8 cellular contexts compared by ENCODE assay signal in the genomic region with DNA sequence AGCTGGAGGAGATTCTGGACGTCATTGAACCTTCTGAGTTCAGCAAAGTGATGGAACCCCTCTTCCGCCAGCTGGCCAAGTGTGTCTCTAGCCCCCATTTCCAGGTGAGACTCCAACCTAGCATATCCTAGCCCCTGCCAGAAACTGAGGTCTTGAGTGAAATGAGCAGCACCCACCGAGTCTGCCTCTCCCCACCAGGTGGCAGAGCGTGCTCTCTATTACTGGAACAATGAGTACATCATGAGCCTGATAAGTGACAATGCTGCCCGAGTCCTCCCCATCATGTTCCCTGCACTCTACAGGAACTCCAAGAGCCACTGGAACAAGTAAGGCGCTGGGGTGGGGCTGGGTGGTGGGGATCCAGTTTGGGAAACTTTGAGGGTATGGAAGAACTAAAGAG. TPM values are rescaled to one million over a fixed set of nuclear protein-coding genes. Genes with fewer than 3 reads are reported as not detected.
DNase-seq lines count a peak whose midpoint lies in the region; ATAC-seq, FAIRE-seq and TF ChIP-seq lines count a peak whose summit lies in the region.

No MANE protein-coding gene starts in this region.

- TF ChIP-seq POLR2A in heart left ventricle (IDR thresholded peaks at IDR 0.05) (no peak), HepG2 (IDR thresholded peaks at IDR 0.05; ENCODE audit: insufficient read depth in 1 of 2, low read depth in 2 of 2, low read length in 2 of 2) (no peak)

- CTCF ChIA-PET in HepG2 (lab: Yijun Ruan, JAX; ENCODE audit: low intra/inter-chr PET ratio, low total read pairs), result interaction anchor here (1.0 to 1.6 kb wide), 2 partner anchors 121 to 135 kb away, joined by 4 to 6 read pairs; no protein-coding TSS in a partner anchor

- ATAC-seq in heart left ventricle (peak; percentile 12 to 25 (median 15)), HepG2 (peak; percentile 12; the same call in 2 of the 3 replicates), HG03432 (IDR thresholded peaks at IDR 0.05; ENCODE audit: unreplicated experiment) (no peak), GM18868 (IDR thresholded peaks at IDR 0.05; ENCODE audit: unreplicated experiment) (no peak), GM21786 (IDR thresholded peaks at IDR 0.05; ENCODE audit: unreplicated experiment) (no peak)
- no peak for ATAC-seq in activated naive CD8-positive, alpha-beta T cell treated with anti-CD3 and anti-CD28 coated beads, Interleukin-2, amount 50 U/mL, for 24 hours

- H3K4me1 Mint-ChIP-seq in activated naive CD8-positive, alpha-beta T cell treated with anti-CD3 and anti-CD28 coated beads, Interleukin-2, amount 50 U/mL, for 24 hours, result peaks cover 24% of the 10 kb centered on the region

- H3K27ac ChIP-seq in heart left ventricle (peak overlapping the region in 3 of 12 donors; percentile 20 to 66 (median 42)), right atrium auricular region (peak overlapping the region in 1 of 2 donors; percentile 50), HepG2 (ENCODE audit: extremely low read length, insufficient read depth, low read length) (no peak overlapping the region)

- no peaks in the 10 kb centered on the region for H3K9me3 ChIP-seq in heart left ventricle
- H3K9me3 ChIP-seq in right atrium auricular region, result no peaks in the 10 kb centered on the region
- H3K9me3 ChIP-seq in HepG2 (ENCODE audit: low read length), result no peaks in the 10 kb centered on the region

- POLR2A ChIA-PET in HepG2 (lab: Yijun Ruan, JAX), result interaction anchor here (0.8 to 4.9 kb wide), 2 partner anchors 25 to 40 kb away, joined by 3 to 22 read pairs; a partner anchor contains a TSS

- H3K36me3 Mint-ChIP-seq in activated naive CD8-positive, alpha-beta T cell treated with anti-CD3 and anti-CD28 coated beads, Interleukin-2, amount 50 U/mL, for 24 hours (ENCODE audit: low read depth), result peaks cover 33% of the 10 kb centered on the region

- no peaks in the 10 kb centered on the region for H3K9me3 Mint-ChIP-seq in activated naive CD8-positive, alpha-beta T cell treated with anti-CD3 and anti-CD28 coated beads, Interleukin-2, amount 50 U/mL, for 24 hours

- peak; percentile 13 to 64 (median 45) for TF ChIP-seq CTCF in heart left ventricle (IDR thresholded peaks at IDR 0.05)
- peak in 1 of 2 donors; percentile 63 for TF ChIP-seq CTCF in right atrium auricular region (IDR thresholded peaks at IDR 0.05)
- TF ChIP-seq CTCF in HepG2 (CRISPR knock-in tag; IDR thresholded peaks at IDR 0.05), result peak; percentile 73

- DNase-seq in heart left ventricle, result peak in 3 of 5 donors; percentile 45 to 75 (median 65)
- DNase-seq in right atrium auricular region (ENCODE audit: low spot score), result no peak
- peak; percentile 31 for DNase-seq in NCI-H69 (lab: John Stamatoyannopoulos, UW)
- no peak for DNase-seq in activated naive CD8-positive, alpha-beta T cell treated with anti-CD3 and anti-CD28 coated beads, Interleukin-2, amount 50 U/mL, for 24 hours
- DNase-seq in HepG2 (ENCODE audit: low spot score), result peak; percentile 49

- peak overlapping the region; percentile 35 for H3K27ac Mint-ChIP-seq in activated naive CD8-positive, alpha-beta T cell treated with anti-CD3 and anti-CD28 coated beads, Interleukin-2, amount 50 U/mL, for 24 hours

- H4K20me1 ChIP-seq in HepG2 (ENCODE audit: insufficient read depth, low read length), result no peaks in the 10 kb centered on the region

- peak; percentile 49; the same call in 1 of the 2 replicates for TF ChIP-seq RAD21 in HepG2 (CRISPR knock-in tag; IDR thresholded peaks at IDR 0.05)

- intact Hi-C loops in heart left ventricle (cut with DNase I) (loop anchor here in 8 of 10 donors (1.0 to 5.0 kb wide), 7 partner anchors 108 to 136 kb away; no protein-coding TSS in a partner anchor), HepG2 (cut with micrococcal nuclease; ENCODE audit: unreplicated experiment) (loop anchor here (1.0 kb wide), 2 partner anchors 26 to 134 kb away; no protein-coding TSS in a partner anchor)

- H2AFZ ChIP-seq in HepG2 (ENCODE audit: low read length), result no peak overlapping the region

- no peak overlapping the region for H3K4me3 ChIP-seq in heart left ventricle
- H3K4me3 ChIP-seq in right atrium auricular region, result no peak overlapping the region
- no peak overlapping the region for H3K4me3 ChIP-seq in HepG2 (replicated peaks in 1 of 3; ENCODE audit: insufficient read depth in 1 of 3, low read depth in 2 of 3, low read length in 3 of 3)

- no peak overlapping the region for H3K9ac ChIP-seq in HepG2 (ENCODE audit: insufficient read depth, low read depth, low read length)

- peaks cover 13% of the 10 kb centered on the region for H3K79me2 ChIP-seq in HepG2 (ENCODE audit: insufficient read depth, low read length)

- H3K4me2 ChIP-seq in HepG2 (ENCODE audit: low read depth, low read length), result no peak overlapping the region

- WGBS in heart left ventricle, 4 donors, result 53 to 54% (median 53%) methylated on average over 6 of the region's 6 CpGs
- WGBS in HepG2 (ENCODE audit: low lambda C conversion rate), result 67% methylated on average over 6 of the region's 6 CpGs

- no peak overlapping the region for H3K4me3 Mint-ChIP-seq in activated naive CD8-positive, alpha-beta T cell treated with anti-CD3 and anti-CD28 coated beads, Interleukin-2, amount 50 U/mL, for 24 hours

- in situ Hi-C loops in HepG2 (cut with HindIII; ENCODE audit: extremely low pct_ligation_motif_present, low pct_unique_long_range_greater_than_20kb), result no loop called here

- H3K36me3 ChIP-seq in heart left ventricle, result peaks cover 0 to 71% (median 66%) of the 10 kb centered on the region in 9 donors
- peaks cover 59% of the 10 kb centered on the region for H3K36me3 ChIP-seq in right atrium auricular region
- peaks cover 29 to 69% of the 10 kb centered on the region in 2 experiments for H3K36me3 ChIP-seq in HepG2 (replicated peaks in 1 of 2; ENCODE audit: control insufficient read depth in 1 of 2, insufficient read depth in 2 of 2, low read length in 2 of 2)

- TF ChIP-seq EP300 in HepG2 (IDR thresholded peaks at IDR 0.05; ENCODE audit: low read depth in 2 of 2, low read length in 2 of 2) (no peak), HepG2 (CRISPR knock-in tag; IDR thresholded peaks at IDR 0.05; ENCODE audit: borderline replicate concordance) (no peak)

- BruUV-seq in HepG2 (replicated peaks; lab: Mats Ljungman, UMichigan), result no TSS peak

- FAIRE-seq in HepG2 (lab: Jason Lieb, UNC), result peak; percentile 85

- H3K27me3 Mint-ChIP-seq in activated naive CD8-positive, alpha-beta T cell treated with anti-CD3 and anti-CD28 coated beads, Interleukin-2, amount 50 U/mL, for 24 hours, result no peaks in the 10 kb centered on the region

- H3K27me3 ChIP-seq in heart left ventricle (no peaks in the 10 kb centered on the region), right atrium auricular region (no peaks in the 10 kb centered on the region), HepG2 (ENCODE audit: control insufficient read depth in 1 of 2, insufficient read depth in 2 of 2, low read length in 2 of 2) (no peaks in the 10 kb centered on the region; a peak in 1 of 5 replicates)

- H3K4me1 ChIP-seq in heart left ventricle, result peaks cover 0 to 19% (median 12%) of the 10 kb centered on the region in 12 donors
- peaks cover 0 to 22% of the 10 kb centered on the region in 2 donors for H3K4me1 ChIP-seq in right atrium auricular region
- peaks cover 14% of the 10 kb centered on the region for H3K4me1 ChIP-seq in HepG2 (ENCODE audit: insufficient read depth, low read length)

RNA-seq across cellular contexts. Expression of a gene that starts 4.6 kb away (rescaled TPM):
- 10 to 100 TPM; 24.5 to 46.2 (median 32.1) TPM for total RNA-seq in heart left ventricle
- polyA plus RNA-seq in heart left ventricle, result 10 to 100 TPM; 49.7 to 56.7 TPM
- total RNA-seq in right atrium auricular region, result 10 to 100 TPM; 29.6 to 50.3 TPM
- total RNA-seq in HepG2 (2016; rRNA removed; fragmentation: Illumina TruSeq; extraction: Trizol), result 86.2 and 110 TPM in 2 replicates
- total RNA-seq in HepG2 (2016; cell fraction: cytosol; rRNA removed; fragmentation: Illumina TruSeq; extraction: Trizol; ENCODE audit: low read depth), result 73.4 and 74.1 TPM in 2 replicates
- 91.8 and 113 TPM in 2 replicates for total RNA-seq in HepG2 (2016; cell fraction: insoluble cytoplasmic fraction; rRNA removed; fragmentation: Illumina TruSeq; extraction: Trizol)
- 73.5 and 81.5 TPM in 2 replicates for total RNA-seq in HepG2 (2016; cell fraction: membrane; rRNA removed; fragmentation: Illumina TruSeq; extraction: Trizol)
- total RNA-seq in HepG2 (2016; cell fraction: nucleus; rRNA removed; fragmentation: Illumina TruSeq; extraction: Trizol), result 28.1 and 30.3 TPM in 2 replicates
- polyA plus RNA-seq in HepG2 (2011; rRNA removed), result 75.6 and 76.6 TPM in 2 replicates
- polyA plus RNA-seq in HepG2 (2011; cell fraction: cytosol; rRNA removed), result 82.4 and 83.4 TPM in 2 replicates
- 22.5 and 25.9 TPM in 2 replicates for polyA plus RNA-seq in HepG2 (2011; cell fraction: nucleus; rRNA removed)
- polyA plus RNA-seq in HepG2 (2012), result 72.3 and 76.5 TPM in 2 replicates
- 90.9 and 98.9 TPM in 2 replicates for polyA plus RNA-seq in HepG2 (2016; cell fraction: cytosol; fragmentation: Illumina TruSeq; extraction: Trizol; ENCODE audit: low read depth)
- 153 and 161 TPM in 2 replicates for polyA plus RNA-seq in HepG2 (2016; cell fraction: insoluble cytoplasmic fraction; fragmentation: Illumina TruSeq; extraction: Trizol; ENCODE audit: low read depth)
- 89.0 and 95.5 TPM in 2 replicates for polyA plus RNA-seq in HepG2 (2016; cell fraction: membrane; fragmentation: Illumina TruSeq; extraction: Trizol; ENCODE audit: low read depth)
- 64.2 and 67.4 TPM in 2 replicates for polyA plus RNA-seq in HepG2 (2016; cell fraction: nucleus; fragmentation: Illumina TruSeq; extraction: Trizol; ENCODE audit: insufficient read depth, low read depth)
- 46.4 and 87.1 TPM in 2 replicates for polyA minus RNA-seq in HepG2 (2011; rRNA and poly(A)+ RNA removed; ENCODE audit: low replicate concordance)
- 19.0 and 23.8 TPM in 2 replicates for polyA minus RNA-seq in HepG2 (2011; cell fraction: cytosol; rRNA and poly(A)+ RNA removed)
- polyA minus RNA-seq in HepG2 (2011; cell fraction: nucleus; rRNA and poly(A)+ RNA removed), result 15.2 and 18.8 TPM in 2 replicates

RNA-seq across cellular contexts. Expression of a gene that starts 4.9 kb away (rescaled TPM):
- total RNA-seq in heart left ventricle (100 to 1,000 TPM in 5 of 9 donors, 10 to 100 TPM in 4; 79.4 to 180 (median 102) TPM), right atrium auricular region (100 to 1,000 TPM; 122 to 153 TPM), HepG2 (2016; rRNA removed; fragmentation: Illumina TruSeq; extraction: Trizol) (91.5 and 92.5 TPM in 2 replicates)
- polyA plus RNA-seq in heart left ventricle (100 to 1,000 TPM; 112 to 147 TPM), HepG2 (2011; rRNA removed) (78.3 and 98.4 TPM in 2 replicates)
- 92.6 and 104 TPM in 2 replicates for total RNA-seq in HepG2 (2016; cell fraction: cytosol; rRNA removed; fragmentation: Illumina TruSeq; extraction: Trizol; ENCODE audit: low read depth)
- 81.4 and 95.9 TPM in 2 replicates for total RNA-seq in HepG2 (2016; cell fraction: insoluble cytoplasmic fraction; rRNA removed; fragmentation: Illumina TruSeq; extraction: Trizol)
- 165 and 174 TPM in 2 replicates for total RNA-seq in HepG2 (2016; cell fraction: membrane; rRNA removed; fragmentation: Illumina TruSeq; extraction: Trizol)
- total RNA-seq in HepG2 (2016; cell fraction: nucleus; rRNA removed; fragmentation: Illumina TruSeq; extraction: Trizol), result 33.2 and 38.7 TPM in 2 replicates
- polyA plus RNA-seq in HepG2 (2011; cell fraction: cytosol; rRNA removed), result 97.5 and 104 TPM in 2 replicates
- 95.1 and 97.9 TPM in 2 replicates for polyA plus RNA-seq in HepG2 (2011; cell fraction: nucleus; rRNA removed)
- polyA plus RNA-seq in HepG2 (2012), result 81.6 and 83.1 TPM in 2 replicates
- polyA plus RNA-seq in HepG2 (2016; cell fraction: cytosol; fragmentation: Illumina TruSeq; extraction: Trizol; ENCODE audit: low read depth), result 89.0 and 108 TPM in 2 replicates
- polyA plus RNA-seq in HepG2 (2016; cell fraction: insoluble cytoplasmic fraction; fragmentation: Illumina TruSeq; extraction: Trizol; ENCODE audit: low read depth), result 74.1 and 85.8 TPM in 2 replicates
- 126 and 140 TPM in 2 replicates for polyA plus RNA-seq in HepG2 (2016; cell fraction: membrane; fragmentation: Illumina TruSeq; extraction: Trizol; ENCODE audit: low read depth)
- polyA plus RNA-seq in HepG2 (2016; cell fraction: nucleus; fragmentation: Illumina TruSeq; extraction: Trizol; ENCODE audit: insufficient read depth, low read depth), result 57.9 and 59.0 TPM in 2 replicates
- 126 and 143 TPM in 2 replicates for polyA minus RNA-seq in HepG2 (2011; rRNA and poly(A)+ RNA removed; ENCODE audit: low replicate concordance)
- polyA minus RNA-seq in HepG2 (2011; cell fraction: cytosol; rRNA and poly(A)+ RNA removed), result 36.5 and 39.9 TPM in 2 replicates
- 18.9 and 19.6 TPM in 2 replicates for polyA minus RNA-seq in HepG2 (2011; cell fraction: nucleus; rRNA and poly(A)+ RNA removed)

RNA-seq across cellular contexts. Expression of a gene that starts 12.3 kb away (rescaled TPM):
- total RNA-seq in heart left ventricle (10 to 100 TPM; 22.7 to 36.5 (median 32.3) TPM), right atrium auricular region (10 to 100 TPM; 29.0 to 40.6 TPM), HepG2 (2016; rRNA removed; fragmentation: Illumina TruSeq; extraction: Trizol) (144 and 184 TPM in 2 replicates)
- polyA plus RNA-seq in heart left ventricle (10 to 100 TPM; 18.7 to 53.4 TPM), HepG2 (2011; rRNA removed) (29.5 and 31.1 TPM in 2 replicates)
- total RNA-seq in HepG2 (2016; cell fraction: cytosol; rRNA removed; fragmentation: Illumina TruSeq; extraction: Trizol; ENCODE audit: low read depth), result 41.5 and 43.9 TPM in 2 replicates
- 139 and 185 TPM in 2 replicates for total RNA-seq in HepG2 (2016; cell fraction: insoluble cytoplasmic fraction; rRNA removed; fragmentation: Illumina TruSeq; extraction: Trizol)
- 82.9 and 85.4 TPM in 2 replicates for total RNA-seq in HepG2 (2016; cell fraction: membrane; rRNA removed; fragmentation: Illumina TruSeq; extraction: Trizol)
- 49.7 and 52.1 TPM in 2 replicates for total RNA-seq in HepG2 (2016; cell fraction: nucleus; rRNA removed; fragmentation: Illumina TruSeq; extraction: Trizol)
- 28.3 and 36.3 TPM in 2 replicates for polyA plus RNA-seq in HepG2 (2011; cell fraction: cytosol; rRNA removed)
- polyA plus RNA-seq in HepG2 (2011; cell fraction: nucleus; rRNA removed), result 8.2 and 11.1 TPM in 2 replicates
- polyA plus RNA-seq in HepG2 (2012), result 35.6 and 36.9 TPM in 2 replicates
- polyA plus RNA-seq in HepG2 (2016; cell fraction: cytosol; fragmentation: Illumina TruSeq; extraction: Trizol; ENCODE audit: low read depth), result 26.9 and 28.8 TPM in 2 replicates
- 145 and 156 TPM in 2 replicates for polyA plus RNA-seq in HepG2 (2016; cell fraction: insoluble cytoplasmic fraction; fragmentation: Illumina TruSeq; extraction: Trizol; ENCODE audit: low read depth)
- polyA plus RNA-seq in HepG2 (2016; cell fraction: membrane; fragmentation: Illumina TruSeq; extraction: Trizol; ENCODE audit: low read depth), result 45.9 and 51.4 TPM in 2 replicates
- 64.0 and 64.6 TPM in 2 replicates for polyA plus RNA-seq in HepG2 (2016; cell fraction: nucleus; fragmentation: Illumina TruSeq; extraction: Trizol; ENCODE audit: insufficient read depth, low read depth)
- polyA minus RNA-seq in HepG2 (2011; rRNA and poly(A)+ RNA removed; ENCODE audit: low replicate concordance), result 22.6 and 58.3 TPM in 2 replicates
- polyA minus RNA-seq in HepG2 (2011; cell fraction: cytosol; rRNA and poly(A)+ RNA removed), result 22.8 and 24.6 TPM in 2 replicates
- 12.1 and 18.5 TPM in 2 replicates for polyA minus RNA-seq in HepG2 (2011; cell fraction: nucleus; rRNA and poly(A)+ RNA removed)

RNA-seq across cellular contexts. Expression of a gene that starts 24.8 kb away (rescaled TPM):
- total RNA-seq in heart left ventricle, result 10 to 100 TPM; 30.9 to 51.3 (median 35.1) TPM
- 10 to 100 TPM; 21.4 to 50.2 TPM for polyA plus RNA-seq in heart left ventricle
- total RNA-seq in right atrium auricular region, result 10 to 100 TPM; 32.8 to 41.1 TPM
- total RNA-seq in HepG2 (2016; rRNA removed; fragmentation: Illumina TruSeq; extraction: Trizol), result 55.6 and 60.4 TPM in 2 replicates
- 8.7 and 10.0 TPM in 2 replicates for total RNA-seq in HepG2 (2016; cell fraction: cytosol; rRNA removed; fragmentation: Illumina TruSeq; extraction: Trizol; ENCODE audit: low read depth)
- total RNA-seq in HepG2 (2016; cell fraction: insoluble cytoplasmic fraction; rRNA removed; fragmentation: Illumina TruSeq; extraction: Trizol), result 50.4 and 57.8 TPM in 2 replicates
- total RNA-seq in HepG2 (2016; cell fraction: membrane; rRNA removed; fragmentation: Illumina TruSeq; extraction: Trizol), result 26.0 and 26.2 TPM in 2 replicates
- 32.7 and 35.1 TPM in 2 replicates for total RNA-seq in HepG2 (2016; cell fraction: nucleus; rRNA removed; fragmentation: Illumina TruSeq; extraction: Trizol)
- polyA plus RNA-seq in HepG2 (2011; rRNA removed), result 39.4 and 53.7 TPM in 2 replicates
- 41.3 and 44.3 TPM in 2 replicates for polyA plus RNA-seq in HepG2 (2011; cell fraction: cytosol; rRNA removed)
- 50.5 and 51.8 TPM in 2 replicates for polyA plus RNA-seq in HepG2 (2011; cell fraction: nucleus; rRNA removed)
- polyA plus RNA-seq in HepG2 (2012), result 34.9 and 36.8 TPM in 2 replicates
- 7.3 and 8.1 TPM in 2 replicates for polyA plus RNA-seq in HepG2 (2016; cell fraction: cytosol; fragmentation: Illumina TruSeq; extraction: Trizol; ENCODE audit: low read depth)
- 57.4 and 66.7 TPM in 2 replicates for polyA plus RNA-seq in HepG2 (2016; cell fraction: insoluble cytoplasmic fraction; fragmentation: Illumina TruSeq; extraction: Trizol; ENCODE audit: low read depth)
- polyA plus RNA-seq in HepG2 (2016; cell fraction: membrane; fragmentation: Illumina TruSeq; extraction: Trizol; ENCODE audit: low read depth), result 15.9 and 19.4 TPM in 2 replicates
- 64.1 and 68.3 TPM in 2 replicates for polyA plus RNA-seq in HepG2 (2016; cell fraction: nucleus; fragmentation: Illumina TruSeq; extraction: Trizol; ENCODE audit: insufficient read depth, low read depth)
- 93.1 and 95.5 TPM in 2 replicates for polyA minus RNA-seq in HepG2 (2011; rRNA and poly(A)+ RNA removed; ENCODE audit: low replicate concordance)
- 33.1 and 38.4 TPM in 2 replicates for polyA minus RNA-seq in HepG2 (2011; cell fraction: cytosol; rRNA and poly(A)+ RNA removed)
- 16.5 and 18.2 TPM in 2 replicates for polyA minus RNA-seq in HepG2 (2011; cell fraction: nucleus; rRNA and poly(A)+ RNA removed)

RNA-seq across cellular contexts. Expression of a gene that starts 30.1 kb away (rescaled TPM):
- total RNA-seq in heart left ventricle, result 10 to 100 TPM; 11.2 to 27.3 (median 19.6) TPM
- polyA plus RNA-seq in heart left ventricle, result 10 to 100 TPM; 10.3 to 14.6 TPM
- total RNA-seq in right atrium auricular region, result 10 to 100 TPM; 11.7 to 16.7 TPM
- 3.6 and 5.1 TPM in 2 replicates for total RNA-seq in HepG2 (2016; rRNA removed; fragmentation: Illumina TruSeq; extraction: Trizol)
- total RNA-seq in HepG2 (2016; cell fraction: cytosol; rRNA removed; fragmentation: Illumina TruSeq; extraction: Trizol; ENCODE audit: low read depth), result 0.61 and 1.2 TPM in 2 replicates
- 2.9 and 4.9 TPM in 2 replicates for total RNA-seq in HepG2 (2016; cell fraction: insoluble cytoplasmic fraction; rRNA removed; fragmentation: Illumina TruSeq; extraction: Trizol)
- total RNA-seq in HepG2 (2016; cell fraction: membrane; rRNA removed; fragmentation: Illumina TruSeq; extraction: Trizol), result 2.1 TPM in 2 replicates
- 5.5 and 5.6 TPM in 2 replicates for total RNA-seq in HepG2 (2016; cell fraction: nucleus; rRNA removed; fragmentation: Illumina TruSeq; extraction: Trizol)
- 6.7 and 8.5 TPM in 2 replicates for polyA plus RNA-seq in HepG2 (2011; rRNA removed)
- polyA plus RNA-seq in HepG2 (2011; cell fraction: cytosol; rRNA removed), result 5.0 and 6.5 TPM in 2 replicates
- polyA plus RNA-seq in HepG2 (2011; cell fraction: nucleus; rRNA removed), result 46.4 and 54.7 TPM in 2 replicates
- 8.5 and 12.2 TPM in 2 replicates for polyA plus RNA-seq in HepG2 (2012)
- 0.38 and 0.54 TPM in 2 replicates for polyA plus RNA-seq in HepG2 (2016; cell fraction: cytosol; fragmentation: Illumina TruSeq; extraction: Trizol; ENCODE audit: low read depth)
- polyA plus RNA-seq in HepG2 (2016; cell fraction: insoluble cytoplasmic fraction; fragmentation: Illumina TruSeq; extraction: Trizol; ENCODE audit: low read depth), result 2.3 and 3.1 TPM in 2 replicates
- 1.00 and 1.0 TPM in 2 replicates for polyA plus RNA-seq in HepG2 (2016; cell fraction: membrane; fragmentation: Illumina TruSeq; extraction: Trizol; ENCODE audit: low read depth)
- 8.5 and 8.9 TPM in 2 replicates for polyA plus RNA-seq in HepG2 (2016; cell fraction: nucleus; fragmentation: Illumina TruSeq; extraction: Trizol; ENCODE audit: insufficient read depth, low read depth)
- 13.3 and 14.3 TPM in 2 replicates for polyA minus RNA-seq in HepG2 (2011; rRNA and poly(A)+ RNA removed; ENCODE audit: low replicate concordance)
- polyA minus RNA-seq in HepG2 (2011; cell fraction: cytosol; rRNA and poly(A)+ RNA removed), result 4.7 and 7.1 TPM in 2 replicates
- 7.8 and 8.2 TPM in 2 replicates for polyA minus RNA-seq in HepG2 (2011; cell fraction: nucleus; rRNA and poly(A)+ RNA removed)

Comparison
In these comparisons a context has a peak if more than half of its experiments do, and no peak if none do; other contexts are left out.
1. DNase-seq: peak in heart left ventricle (3 of 5), NCI-H69 (single experiment) and HepG2 (single experiment); none in right atrium auricular region (single experiment) and activated naive CD8-positive, alpha-beta T cell treated with anti-CD3 and anti-CD28 coated beads, Interleukin-2, amount 50 U/mL, for 24 hours (single experiment).
2. ATAC-seq: peak in heart left ventricle (4 of 4) and HepG2 (single experiment); none in activated naive CD8-positive, alpha-beta T cell treated with anti-CD3 and anti-CD28 coated beads, Interleukin-2, amount 50 U/mL, for 24 hours (single experiment), HG03432 (single experiment), GM18868 (single experiment) and GM21786 (single experiment).